In the genomic region with DNA sequence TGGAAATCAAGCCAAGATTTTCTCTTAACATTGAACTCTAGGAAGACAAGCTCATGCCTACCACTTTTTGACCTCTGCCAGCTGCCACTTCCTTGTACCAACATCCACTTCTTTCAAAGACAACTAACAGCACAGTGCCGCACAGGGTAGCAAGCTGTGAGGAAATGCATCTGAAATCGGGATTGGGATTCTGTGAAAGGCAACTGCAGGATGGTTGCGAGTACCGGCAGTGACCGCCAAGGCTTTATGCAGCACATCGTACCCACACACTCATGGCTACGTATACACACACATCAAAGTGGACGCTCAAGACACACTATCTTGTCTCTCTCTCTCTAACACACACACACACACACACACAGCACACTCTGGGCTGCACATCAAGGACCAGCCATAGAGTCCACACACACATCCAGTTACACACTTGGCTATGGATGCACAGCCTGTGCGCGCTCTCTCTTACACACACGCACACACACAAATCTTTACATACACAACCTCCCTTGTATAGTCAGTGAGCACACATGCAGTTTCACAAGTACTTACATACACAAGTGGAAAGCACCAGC, we compare ENCODE assay signal across 22 cellular contexts. TPM values are rescaled to one million over a fixed set of nuclear protein-coding genes. Genes with fewer than 3 reads are reported as not detected.
DNase-seq lines count a peak whose midpoint lies in the region; ATAC-seq, FAIRE-seq and TF ChIP-seq lines count a peak whose summit lies in the region.
"Had no signal": no experiment of that assay in that cellular context is flagged by ENCODE, and none has a peak within 500 bp of the region (broad histone marks: within the 10 kb centered on the region; RNA-seq: fewer than 3 reads in every experiment).

No MANE protein-coding gene starts in this region.

- H3K4me2 ChIP-seq in GM23338 (peak overlapping the region; percentile 80), astrocyte (ENCODE audit: low read length) (no peak overlapping the region)

- no peak overlapping the region for H3K9ac ChIP-seq in astrocyte (ENCODE audit: low read length)

- H4K20me1 ChIP-seq in GM23338 (replicated peaks; ENCODE audit: insufficient read depth), result no peaks in the 10 kb centered on the region
- no peaks in the 10 kb centered on the region for H4K20me1 ChIP-seq in astrocyte (ENCODE audit: insufficient read depth, low read length)

- H3K9me3 ChIP-seq in astrocyte (ENCODE audit: insufficient read depth, low read depth, low read length), result no peaks in the 10 kb centered on the region

- H3K27me3 ChIP-seq in GM23338 (ENCODE audit: insufficient read depth) (peaks cover 49% of the 10 kb centered on the region), astrocyte (ENCODE audit: insufficient read depth, low read length) (peaks cover 39% of the 10 kb centered on the region)

- H3K36me3 Mint-ChIP-seq in GM23338 (ENCODE audit: low read depth), result no peaks in the 10 kb centered on the region
- no peaks in the 10 kb centered on the region for H3K36me3 Mint-ChIP-seq in astrocyte (ENCODE audit: low read depth, unreplicated experiment)
- H3K36me3 Mint-ChIP-seq: T-cell had no signal

- DNase-seq in GM23338 (ENCODE audit: low spot score) (peak; percentile 15), astrocyte (ENCODE audit: low read depth) (no peak), occipital lobe (lab: John Stamatoyannopoulos, UW) (peak; percentile 12), DMS153 treated with DMSO at 0.1 percent for 48 hours (lab: John Stamatoyannopoulos, UW; ENCODE audit: unreplicated experiment) (no peak), D721Med (ENCODE audit: insufficient read length, low spot score) (no peak)
- DNase-seq in activated CD4-positive, alpha-beta T cell treated with anti-CD3 and anti-CD28 coated beads for 1 hour, result no peak
- DNase-seq: activated CD4-positive, alpha-beta memory T cell treated with anti-CD3 and anti-CD28 coated beads, Interleukin-2, amount 10 ng/mL, durations not matched to agents 7 days and 5 days; EL; kidney glomerular epithelial cell; NCI-H2171 treated with DMSO at 0.1 percent for 48 hours; NCI-H82; stimulated activated CD4-positive, alpha-beta T cell treated with anti-CD3 and anti-CD28 coated beads, Interleukin-12 subunit alpha, Interleukin-12 subunit beta, amount 100 ng/mL, for 4 hours; T-cell had no signal

- peak overlapping the region; percentile 68 for H3K4me3 Mint-ChIP-seq in GM23338
- H3K4me3 Mint-ChIP-seq in astrocyte (ENCODE audit: unreplicated experiment), result peak overlapping the region; percentile 70
- H3K4me3 Mint-ChIP-seq: activated CD4-positive, alpha-beta memory T cell treated with anti-CD3 and anti-CD28 coated beads, Interleukin-2, amount 10 ng/mL, durations not matched to agents 7 days and 5 days; activated T-helper 1 cell treated with anti-CD3 and anti-CD28 coated beads, Interleukin-12 subunit alpha, Interleukin-12 subunit beta, Interleukin-2, Interleukin-4 antibody, amounts not matched to agents 30 ng/mL and 10 ng/mL and 1 ng/mL, durations not matched to agents 14 hours and 24 hours and 36 hours; stimulated activated naive CD8-positive, alpha-beta T cell treated with anti-CD3 and anti-CD28 coated beads, Interleukin-15, Interleukin-2, amounts not matched to agents 100 ng/mL and 50 ng/mL, for 24 hours; T-cell had no signal

- H3K27ac Mint-ChIP-seq in GM23338, result no peak overlapping the region
- H3K27ac Mint-ChIP-seq in astrocyte (ENCODE audit: unreplicated experiment), result no peak overlapping the region
- H3K27ac Mint-ChIP-seq: activated CD4-positive, alpha-beta memory T cell treated with anti-CD3 and anti-CD28 coated beads, Interleukin-2, amount 10 ng/mL, durations not matched to agents 7 days and 5 days; activated T-helper 1 cell treated with anti-CD3 and anti-CD28 coated beads, Interleukin-12 subunit alpha, Interleukin-12 subunit beta, Interleukin-2, Interleukin-4 antibody, amounts not matched to agents 30 ng/mL and 10 ng/mL and 1 ng/mL, durations not matched to agents 14 hours and 24 hours and 36 hours; stimulated activated naive CD8-positive, alpha-beta T cell treated with anti-CD3 and anti-CD28 coated beads, Interleukin-15, Interleukin-2, amounts not matched to agents 100 ng/mL and 50 ng/mL, for 24 hours; T-cell had no signal

- H3K27me3 Mint-ChIP-seq in GM23338 (ENCODE audit: insufficient read depth, low read depth, poor library complexity) (peaks cover 23% of the 10 kb centered on the region), astrocyte (ENCODE audit: low read depth, unreplicated experiment) (peaks cover 48% of the 10 kb centered on the region)

- no peaks in the 10 kb centered on the region for H3F3A ChIP-seq in GM23338 (replicated peaks; ENCODE audit: low read depth)

- H3K4me1 ChIP-seq in GM23338 (ENCODE audit: insufficient read depth) (no peaks in the 10 kb centered on the region), astrocyte (ENCODE audit: insufficient read depth, low read length) (no peaks in the 10 kb centered on the region)

- H3K4me1 Mint-ChIP-seq in GM23338 (peaks cover 3% of the 10 kb centered on the region; the same call in 1 of the 3 replicates), astrocyte (ENCODE audit: low read depth, unreplicated experiment) (peaks cover 3% of the 10 kb centered on the region)
- H3K4me1 Mint-ChIP-seq: activated CD4-positive, alpha-beta memory T cell treated with anti-CD3 and anti-CD28 coated beads, Interleukin-2, amount 10 ng/mL, durations not matched to agents 7 days and 5 days had no signal

- H3K4me3 ChIP-seq in GM23338 (peak overlapping the region; percentile 70), astrocyte (ENCODE audit: insufficient read depth, low read depth, low read length) (no peak overlapping the region), iPS-11a (ENCODE audit: low read depth, low read length) (peak overlapping the region; percentile 14)

- H3K79me2 ChIP-seq in GM23338 (replicated peaks; ENCODE audit: insufficient read depth) (no peaks in the 10 kb centered on the region), astrocyte (ENCODE audit: insufficient read depth, low read length) (no peaks in the 10 kb centered on the region)

- FAIRE-seq in astrocyte (lab: Jason Lieb, UNC) (no peak), D721Med (lab: Jason Lieb, UNC) (no peak)
- FAIRE-seq: frontal cortex, RCC 7860 had no signal

- H3K9me2 ChIP-seq in GM23338 (ENCODE audit: insufficient read depth), result no peaks in the 10 kb centered on the region

- H3K27ac ChIP-seq in GM23338 (ENCODE audit: low read depth) (no peak overlapping the region), astrocyte (ENCODE audit: low read depth, low read length) (no peak overlapping the region)

- peak; percentile 15 for ATAC-seq in GM23338
- ATAC-seq in GM19035 (IDR thresholded peaks at IDR 0.05; ENCODE audit: unreplicated experiment), result no peak

- no peaks in the 10 kb centered on the region for H3K9me3 Mint-ChIP-seq in GM23338
- H3K9me3 Mint-ChIP-seq in astrocyte (ENCODE audit: unreplicated experiment), result peaks cover 12% of the 10 kb centered on the region
- H3K9me3 Mint-ChIP-seq: activated CD4-positive, alpha-beta memory T cell treated with anti-CD3 and anti-CD28 coated beads, Interleukin-2, amount 10 ng/mL, durations not matched to agents 7 days and 5 days; activated T-helper 1 cell treated with anti-CD3 and anti-CD28 coated beads, Interleukin-12 subunit alpha, Interleukin-12 subunit beta, Interleukin-2, Interleukin-4 antibody, amounts not matched to agents 30 ng/mL and 10 ng/mL and 1 ng/mL, durations not matched to agents 14 hours and 24 hours and 36 hours; stimulated activated naive CD8-positive, alpha-beta T cell treated with anti-CD3 and anti-CD28 coated beads, Interleukin-15, Interleukin-2, amounts not matched to agents 100 ng/mL and 50 ng/mL, for 24 hours; T-cell had no signal

- peak overlapping the region; percentile 84; the same call in 1 of the 2 replicates for H2AFZ ChIP-seq in GM23338
- H2AFZ ChIP-seq in astrocyte (ENCODE audit: low read depth, low read length), result no peak overlapping the region

- H3K36me3 ChIP-seq in GM23338 (ENCODE audit: insufficient read depth), result no peaks in the 10 kb centered on the region
- no peaks in the 10 kb centered on the region for H3K36me3 ChIP-seq in astrocyte (ENCODE audit: insufficient read depth, low read length)

- TF ChIP-seq CTCF in GM23338 (conservative IDR thresholded peaks at IDR 0.05; ENCODE audit: low read depth in 2 of 2) (no peak), astrocyte (IDR thresholded peaks at IDR 0.05; ENCODE audit: insufficient read depth, low read depth, low read length) (no peak), D721Med (IDR thresholded peaks at IDR 0.05; ENCODE audit: insufficient read depth, missing control alignments) (no peak)

TF ChIP-seq in GM23338, 12 proteins besides CTCF, POLR2A, EP300 and RAD21 (continues in another document):
- TF ChIP-seq STAT1 (IDR thresholded peaks at IDR 0.05; ENCODE audit: unreplicated experiment), result no peak
- TF ChIP-seq, protein P1, sequence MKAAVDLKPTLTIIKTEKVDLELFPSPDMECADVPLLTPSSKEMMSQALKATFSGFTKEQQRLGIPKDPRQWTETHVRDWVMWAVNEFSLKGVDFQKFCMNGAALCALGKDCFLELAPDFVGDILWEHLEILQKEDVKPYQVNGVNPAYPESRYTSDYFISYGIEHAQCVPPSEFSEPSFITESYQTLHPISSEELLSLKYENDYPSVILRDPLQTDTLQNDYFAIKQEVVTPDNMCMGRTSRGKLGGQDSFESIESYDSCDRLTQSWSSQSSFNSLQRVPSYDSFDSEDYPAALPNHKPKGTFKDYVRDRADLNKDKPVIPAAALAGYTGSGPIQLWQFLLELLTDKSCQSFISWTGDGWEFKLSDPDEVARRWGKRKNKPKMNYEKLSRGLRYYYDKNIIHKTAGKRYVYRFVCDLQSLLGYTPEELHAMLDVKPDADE (IDR thresholded peaks at IDR 0.05), result no peak
- TF ChIP-seq POLR2AphosphoS5 (IDR thresholded peaks at IDR 0.05; ENCODE audit: low read depth), result no peak
- TF ChIP-seq JUNB (IDR thresholded peaks at IDR 0.05; ENCODE audit: unreplicated experiment), result no peak
- TF ChIP-seq EZH2phosphoT487 (IDR thresholded peaks at IDR 0.05; ENCODE audit: unreplicated experiment), result no peak

RNA-seq across cellular contexts. Expression of a gene that starts 1.0 kb away (rescaled TPM):
- 0.10 TPM in 1 of 2 replicates, not detected in the other for total RNA-seq in GM23338 (2014; rRNA removed; shearing (Covaris generic))
- not detected in 2 replicates for polyA plus RNA-seq in GM23338 (2016; fragmentation: Nextera tagmentation; extraction: Ambion mirVana)
- total RNA-seq in astrocyte (not detected in 2 replicates), occipital lobe (0.16 TPM)
- total RNA-seq: activated CD4-positive, alpha-beta memory T cell treated with anti-CD3 and anti-CD28 coated beads, Interleukin-2, amount 10 ng/mL, durations not matched to agents 7 days and 5 days; activated T-helper 1 cell treated with anti-CD3 and anti-CD28 coated beads, Interleukin-12 subunit alpha, Interleukin-12 subunit beta, Interleukin-2, Interleukin-4 antibody, amounts not matched to agents 30 ng/mL and 10 ng/mL and 1 ng/mL, durations not matched to agents 14 hours and 24 hours and 36 hours; chondrocyte; mononuclear cell; T-cell had no signal
- polyA plus RNA-seq: adipose tissue had no signal

Comparison
In these comparisons a context has a peak if more than half of its experiments do, and no peak if none do; other contexts are left out.
1. DNase-seq: peak in GM23338 (single experiment) and occipital lobe (single experiment); none in astrocyte (single experiment), DMS153 treated with DMSO at 0.1 percent for 48 hours (single experiment), activated CD4-positive, alpha-beta T cell treated with anti-CD3 and anti-CD28 coated beads for 1 hour (single experiment) and D721Med (single experiment).